ENCODE assay signal across 19 cellular contexts in the genomic region with DNA sequence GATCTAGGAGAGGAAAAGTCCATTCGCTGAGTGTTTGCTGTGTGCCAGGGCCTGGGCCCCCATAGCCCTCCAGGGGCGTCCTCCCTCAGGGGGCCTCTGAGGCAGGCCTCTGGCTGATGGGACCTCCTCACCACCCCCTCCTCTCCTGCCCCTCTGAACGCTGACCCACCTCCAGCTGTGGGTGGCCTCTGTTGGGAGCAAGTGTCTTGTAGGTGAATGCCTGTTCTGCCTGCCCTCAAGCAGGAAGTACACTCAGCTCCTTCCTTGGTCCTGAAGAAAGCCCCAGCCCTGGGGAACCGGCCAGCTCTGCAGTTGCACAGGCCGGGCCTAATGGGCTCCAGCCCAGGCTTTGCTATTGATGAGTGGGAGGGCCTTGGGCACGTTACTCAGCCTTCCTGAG. TPM values are rescaled to one million over a fixed set of nuclear protein-coding genes. Genes with fewer than 3 reads are reported as not detected.
"Had no signal": no experiment of that assay in that cellular context is flagged by ENCODE, and none has a peak within 500 bp of the region (broad histone marks: within the 10 kb centered on the region; RNA-seq: fewer than 3 reads in every experiment).

No MANE protein-coding gene starts in this region.

- H3K27ac Mint-ChIP-seq: stimulated activated memory B cell treated with anti-CD40 and anti-IgM and Interleukin-4, amounts not matched to agents 10 μg/mL and 1 μg/mL and 100 μg/mL, for 72 hours had no signal

- H3K9me3 Mint-ChIP-seq: neural crest cell; stimulated activated memory B cell treated with anti-CD40 and anti-IgM and Interleukin-4, amounts not matched to agents 10 μg/mL and 1 μg/mL and 100 μg/mL, for 72 hours had no signal

- H3K27ac ChIP-seq: dorsolateral prefrontal cortex, sigmoid colon, thyroid gland had no signal

- H3K27me3 ChIP-seq: dorsolateral prefrontal cortex, thyroid gland, uterus had no signal

- H3K4me3 Mint-ChIP-seq: neural crest cell; stimulated activated memory B cell treated with anti-CD40 and anti-IgM and Interleukin-4, amounts not matched to agents 10 μg/mL and 1 μg/mL and 100 μg/mL, for 72 hours had no signal

- H3K4me3 ChIP-seq: dorsolateral prefrontal cortex, sigmoid colon, thyroid gland, uterus had no signal

- DNase-seq: activated CD4-positive, CD25-positive, alpha-beta regulatory T cell treated with anti-CD3 and anti-CD28 coated beads, Interleukin-2, amount 50 U/mL, for 72 hours; activated CD8-positive, alpha-beta memory T cell treated with anti-CD3 and anti-CD28 coated beads for 24 hours; activated CD8-positive, alpha-beta memory T cell treated with anti-CD3 and anti-CD28 coated beads, Interleukin-2, amount 50 U/mL, for 48 hours; activated effector memory CD4-positive, alpha-beta T cell treated with anti-CD3 and anti-CD28 coated beads, Interleukin-2, amount 50 U/mL, for 16 hours; activated naive CD4-positive, alpha-beta T cell treated with anti-CD3 and anti-CD28 coated beads, Interleukin-2, amount 50 U/mL, for 16 hours; activated T-cell treated with anti-CD3 and anti-CD28 coated beads, Interleukin-2, amount 50 U/mL, for 48 hours; islet precursor cell; sigmoid colon; stimulated activated CD4-positive, alpha-beta T cell treated with anti-CD3 and anti-CD28 coated beads, Interleukin-4, amount 100 ng/mL, for 4 hours; T1000 had no signal

- FAIRE-seq: astrocyte had no signal

- H3K36me3 Mint-ChIP-seq: stimulated activated memory B cell treated with anti-CD40 and anti-IgM and Interleukin-4, amounts not matched to agents 10 μg/mL and 1 μg/mL and 100 μg/mL, for 72 hours had no signal

- H3K9me3 ChIP-seq: sigmoid colon, thyroid gland, uterus had no signal

- ATAC-seq: stimulated activated memory B cell treated with anti-CD40 and anti-IgM and Interleukin-4, amounts not matched to agents 10 μg/mL and 1 μg/mL and 100 μg/mL, for 72 hours had no signal

- H3K36me3 ChIP-seq: sigmoid colon, thyroid gland, uterus had no signal

RNA-seq across cellular contexts. Expression of a gene that starts 3.5 kb away (rescaled TPM):
- total RNA-seq: osteocyte had no signal

RNA-seq across cellular contexts. Expression of a gene that starts 28.9 kb away (rescaled TPM):
- total RNA-seq: mononuclear cell; neural crest cell; osteocyte; T-helper 1 cell treated with Interleukin-12 subunit alpha and Interleukin-12 subunit beta and Interleukin-4 antibody, amounts not matched to agents 30 ng/mL and 1 ng/mL, for 36 hours had no signal
